Comparison of ENCODE assay signal across 12 cellular contexts in genomic region chr16:81473561-81473960, GRCh38. TPM values are rescaled to one million over a fixed set of nuclear protein-coding genes. Genes with fewer than 3 reads are reported as not detected.
DNase-seq lines count a peak whose midpoint lies in the region; ATAC-seq and TF ChIP-seq lines count a peak whose summit lies in the region.
"Had no signal": no experiment of that assay in that cellular context is flagged by ENCODE, and none has a peak within 500 bp of the region (broad histone marks: within the 10 kb centered on the region; RNA-seq: fewer than 3 reads in every experiment).

No MANE protein-coding gene starts in this region.

- H3K4me1 ChIP-seq in BLaER1 treated with 17β-estradiol and CSF1 and Interleukin-3, amounts not matched to agents 10 nM and 100 nM: peaks cover 88 to 100% (median 99%) of the 10 kb centered on the region in 10 experiments

- intact Hi-C loops in left cardiac atrium (cut with DNase I): no loop called here

- H3K27me3 ChIP-seq in BLaER1 treated with 17β-estradiol and CSF1 and Interleukin-3, amounts not matched to agents 10 nM and 100 nM: no peaks in the 10 kb centered on the region
- H3K27me3 ChIP-seq: dorsolateral prefrontal cortex, MG63 had no signal

- no peak overlapping the region for H3K4me3 Mint-ChIP-seq in WTC11
- no peak overlapping the region for H3K4me3 Mint-ChIP-seq in osteocyte (ENCODE audit: unreplicated experiment)

- TF ChIP-seq CTCF in WTC11 (IDR thresholded peaks at IDR 0.05) (no peak), osteocyte (IDR thresholded peaks at IDR 0.05) (no peak), RWPE1 (conservative IDR thresholded peaks at IDR 0.05; ENCODE audit: low read depth) (no peak)

- peak overlapping the region in 8 of 11 experiments; percentile 7 to 54 (median 47); a peak in 9 of 22 replicates for H3K9ac ChIP-seq in BLaER1 treated with 17β-estradiol and CSF1 and Interleukin-3, amounts not matched to agents 10 nM and 100 nM
- H3K9ac ChIP-seq: SK-N-SH had no signal

- H3K9me3 Mint-ChIP-seq in WTC11 (peaks cover 9% of the 10 kb centered on the region; the same call in 1 of the 2 replicates), osteocyte (ENCODE audit: unreplicated experiment) (no peaks in the 10 kb centered on the region)

- H3K4me1 Mint-ChIP-seq in WTC11 (peaks cover 43% of the 10 kb centered on the region), osteocyte (ENCODE audit: unreplicated experiment) (peaks cover 57% of the 10 kb centered on the region)

- H3K36me3 ChIP-seq in BLaER1 treated with 17β-estradiol and CSF1 and Interleukin-3, amounts not matched to agents 10 nM and 100 nM: peaks cover 13 to 69% (median 50%) of the 10 kb centered on the region in 11 experiments; a peak in 21 of 22 replicates

- CTCF ChIA-PET in WTC11 (lab: Charles Lee): interaction anchor here (1.1 kb wide), 1 partner anchor 22 kb away, joined by 4 read pairs; no protein-coding TSS in a partner anchor
- CTCF ChIA-PET in RWPE1 (lab: Yijun Ruan, JAX): no interaction called here

- no peaks in the 10 kb centered on the region for H3K27me3 Mint-ChIP-seq in WTC11 (ENCODE audit: low read depth)
- H3K27me3 Mint-ChIP-seq in osteocyte (ENCODE audit: unreplicated experiment): no peaks in the 10 kb centered on the region

- peak overlapping the region; percentile 15 to 98 (median 91); a peak in 20 of 22 replicates for H3K27ac ChIP-seq in BLaER1 treated with 17β-estradiol and CSF1 and Interleukin-3, amounts not matched to agents 10 nM and 100 nM
- no peak overlapping the region for H3K27ac ChIP-seq in RWPE1

- H4K20me1 ChIP-seq in BLaER1 treated with 17β-estradiol and CSF1 and Interleukin-3, amounts not matched to agents 10 nM and 100 nM: peaks cover 0 to 68% (median 10%) of the 10 kb centered on the region in 11 experiments; a peak in 8 of 22 replicates

- POLR2A ChIA-PET in WTC11 (lab: Charles Lee): interaction anchor here (0.6 to 0.7 kb wide), 3 partner anchors 193 to 476 kb away, joined by 4 to 11 read pairs (median 4); no protein-coding TSS in a partner anchor
- POLR2A ChIA-PET in RWPE1 (lab: Yijun Ruan, JAX; ENCODE audit: low non-redundant PET): interaction anchor here (0.6 kb wide), 1 partner anchor 252 kb away, joined by 3 read pairs; no protein-coding TSS in a partner anchor

- no peak overlapping the region; a peak in 2 of 20 replicates for H3K4me3 ChIP-seq in BLaER1 treated with 17β-estradiol and CSF1 and Interleukin-3, amounts not matched to agents 10 nM and 100 nM
- H3K4me3 ChIP-seq: dorsolateral prefrontal cortex, MG63 had no signal

- ATAC-seq in WTC11 (no peak), left cardiac atrium (peak; percentile 52 to 74)
- ATAC-seq in activated CD4-positive, CD25-positive, alpha-beta regulatory T cell treated with anti-CD3 and anti-CD28 coated beads, Interleukin-2, amount 50 U/mL, for 24 hours: no peak

- H3K27ac Mint-ChIP-seq in WTC11: peak overlapping the region; percentile 24
- H3K27ac Mint-ChIP-seq in osteocyte (ENCODE audit: unreplicated experiment): peak overlapping the region; percentile 84

- H3K36me3 Mint-ChIP-seq in WTC11 (peaks cover 29% of the 10 kb centered on the region), osteocyte (ENCODE audit: unreplicated experiment) (peaks cover 1% of the 10 kb centered on the region)

- H3K9me3 ChIP-seq in BLaER1 treated with 17β-estradiol and CSF1 and Interleukin-3, amounts not matched to agents 10 nM and 100 nM (replicated peaks in 1 of 11): peaks cover 0 to 21% (median 12%) of the 10 kb centered on the region in 11 experiments; a peak in 11 of 22 replicates
- H3K9me3 ChIP-seq: MG63, SK-N-SH had no signal

- H3K4me2 ChIP-seq in BLaER1 treated with 17β-estradiol and CSF1 and Interleukin-3, amounts not matched to agents 10 nM and 100 nM: peak overlapping the region; percentile 86 to 98 (median 90)
- H3K4me2 ChIP-seq: SK-N-SH had no signal

- no peak for DNase-seq in WTC11 (ENCODE audit: low spot score)
- DNase-seq in left cardiac atrium: peak; percentile 66
- no peak for DNase-seq in osteocyte (ENCODE audit: extremely low spot score, unreplicated experiment)
- no peak for DNase-seq in ureter (ENCODE audit: low spot score)
- DNase-seq in GM03348 (ENCODE audit: low spot score): no peak
- DNase-seq in RWPE1 (ENCODE audit: low spot score): no peak
- DNase-seq: dorsolateral prefrontal cortex, MG63, occipital lobe, SK-N-SH had no signal

TF ChIP-seq in WTC11, 78 proteins besides CTCF, POLR2A, EP300 and RAD21:
- TF ChIP-seq MAX (CRISPR knock-in tag; IDR thresholded peaks at IDR 0.05) (no peak), SOX15 (CRISPR knock-in tag; IDR thresholded peaks at IDR 0.05) (no peak), SMAD4 (CRISPR knock-in tag; IDR thresholded peaks at IDR 0.05) (no peak), SP1 (CRISPR knock-in tag; conservative IDR thresholded peaks at IDR 0.05) (no peak), SMAD3 (CRISPR knock-in tag; IDR thresholded peaks at IDR 0.05; ENCODE audit: borderline replicate concordance) (no peak), ZNF232 (CRISPR knock-in tag; IDR thresholded peaks at IDR 0.05) (no peak), ZBTB43 (CRISPR knock-in tag; IDR thresholded peaks at IDR 0.05) (no peak), ZNF425 (CRISPR knock-in tag; conservative IDR thresholded peaks at IDR 0.05) (no peak), TEAD4 (CRISPR knock-in tag; IDR thresholded peaks at IDR 0.05) (no peak), ESRRA (CRISPR knock-in tag; IDR thresholded peaks at IDR 0.05; ENCODE audit: borderline replicate concordance) (no peak), USF1 (CRISPR knock-in tag; IDR thresholded peaks at IDR 0.05) (no peak), FOXP4 (CRISPR knock-in tag; IDR thresholded peaks at IDR 0.05) (no peak), TEAD1 (CRISPR knock-in tag; IDR thresholded peaks at IDR 0.05) (no peak), MYBL2 (CRISPR knock-in tag; IDR thresholded peaks at IDR 0.05) (no peak), ETV6 (CRISPR knock-in tag; IDR thresholded peaks at IDR 0.05) (no peak)

RNA-seq across cellular contexts. Expression of gene CMIP, which starts 29.0 kb away (rescaled TPM):
- 57.0 to 63.7 TPM (median 59.6 TPM) in 3 replicates for total RNA-seq in WTC11 (2021)
- total RNA-seq in left cardiac atrium: 10 to 100 TPM; 18.1 to 34.9 TPM
- 29.8 and 38.0 TPM in 2 replicates for total RNA-seq in osteocyte
- 98.0 TPM for total RNA-seq in ureter

Comparison
In these comparisons a context has a peak if more than half of its experiments do, and no peak if none do; other contexts are left out.
1. ATAC-seq: peak in left cardiac atrium (2 of 2); none in WTC11 (single experiment) and activated CD4-positive, CD25-positive, alpha-beta regulatory T cell treated with anti-CD3 and anti-CD28 coated beads, Interleukin-2, amount 50 U/mL, for 24 hours (0 of 2).